ENCODE assay signal across 17 cellular contexts in the genomic region with DNA sequence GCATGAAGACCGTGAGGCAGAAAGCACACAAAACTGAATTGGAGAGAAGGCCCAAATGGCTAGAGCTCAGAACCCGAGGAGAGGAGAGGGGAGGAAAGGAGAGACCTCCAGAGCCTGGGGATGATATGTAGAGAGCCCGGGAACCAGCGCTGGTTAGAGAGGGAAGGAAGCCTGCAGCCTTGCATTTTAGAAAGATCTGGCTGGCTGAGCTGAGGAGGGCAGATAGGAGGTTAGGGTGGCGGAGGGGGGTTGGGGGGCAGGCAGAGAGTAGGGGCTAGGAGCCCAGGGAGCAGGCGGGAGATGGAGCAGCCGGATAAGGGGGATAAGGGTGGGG.
DNase-seq lines count a peak whose midpoint lies in the region; ATAC-seq, FAIRE-seq and TF ChIP-seq lines count a peak whose summit lies in the region.
"Had no signal": no experiment of that assay in that cellular context is flagged by ENCODE, and none has a peak within 500 bp of the region (broad histone marks: within the 10 kb centered on the region; RNA-seq: fewer than 3 reads in every experiment).

No MANE protein-coding gene starts in this region.

- TF ChIP-seq POLR2A in gastrocnemius medialis (IDR thresholded peaks at IDR 0.05), result no peak

- H3K27me3 Mint-ChIP-seq in Caco-2 (ENCODE audit: insufficient read depth, unreplicated experiment), result no peaks in the 10 kb centered on the region
- H3K27me3 Mint-ChIP-seq in T-helper 17 cell, result no peaks in the 10 kb centered on the region

- H3K9me3 ChIP-seq in Caco-2 (no peaks in the 10 kb centered on the region), T-helper 17 cell (ENCODE audit: control insufficient read depth, low read length, poor library complexity, severe bottlenecking) (no peaks in the 10 kb centered on the region), right cardiac atrium (ENCODE audit: control insufficient read depth, low read length) (no peaks in the 10 kb centered on the region), gastrocnemius medialis (no peaks in the 10 kb centered on the region)
- H3K9me3 ChIP-seq: neutrophil had no signal

- no peak for TF ChIP-seq CTCF in Caco-2 (IDR thresholded peaks at IDR 0.05; ENCODE audit: insufficient read depth in 1 of 2, low read depth in 1 of 2, low read length in 1 of 2, severe bottlenecking in 1 of 2, unreplicated experiment in 1 of 2)
- no peak for TF ChIP-seq CTCF in gastrocnemius medialis (IDR thresholded peaks at IDR 0.05 in 4 of 5, conservative IDR thresholded peaks at IDR 0.05 in 1 of 5)

- no peaks in the 10 kb centered on the region for H3K36me3 ChIP-seq in Caco-2 (ENCODE audit: control insufficient read depth, insufficient read depth, low read length)
- H3K36me3 ChIP-seq in gastrocnemius medialis, result no peaks in the 10 kb centered on the region
- H3K36me3 ChIP-seq: neutrophil had no signal

- H3K27ac ChIP-seq in right cardiac atrium (ENCODE audit: low read length), result peak overlapping the region; percentile 32
- peak overlapping the region; percentile 93 to 97 (median 94) for H3K27ac ChIP-seq in gastrocnemius medialis
- H3K27ac ChIP-seq: neutrophil had no signal

- H3K4me1 Mint-ChIP-seq in Caco-2 (ENCODE audit: low read depth, unreplicated experiment) (peaks cover 49% of the 10 kb centered on the region), T-helper 17 cell (peaks cover 48% of the 10 kb centered on the region)

- H3K4me3 Mint-ChIP-seq in Caco-2 (ENCODE audit: unreplicated experiment) (peak overlapping the region; percentile 19), T-helper 17 cell (peak overlapping the region; percentile 50)

- DNase-seq in Caco-2, result no peak
- DNase-seq in T-helper 17 cell, result no peak
- DNase-seq in right cardiac atrium, result no peak
- no peak for DNase-seq in gastrocnemius medialis
- no peak for DNase-seq in NCI-H1417 (lab: John Stamatoyannopoulos, UW)
- no peak for DNase-seq in GM19239 (ENCODE audit: insufficient read length, low spot score)
- DNase-seq: activated T-cell treated with anti-CD3 and anti-CD28 coated beads, Interleukin-2, amount 50 U/mL, for 48 hours; NCI-H1092; NCI-H510A; SHP77; stimulated activated CD4-positive, alpha-beta T cell treated with anti-CD3 and anti-CD28 coated beads, Interleukin-2, amount 100 ng/mL, for 24 hours; stimulated activated naive CD4-positive, alpha-beta T cell had no signal

- 72% methylated on average over 7 of the region's 7 CpGs for WGBS in right cardiac atrium

- H3K4me3 ChIP-seq in Caco-2 (ENCODE audit: low read depth, low read length) (no peak overlapping the region), right cardiac atrium (ENCODE audit: low read length) (no peak overlapping the region), gastrocnemius medialis (no peak overlapping the region)

- H3K4me1 ChIP-seq in Caco-2 (peaks cover 55% of the 10 kb centered on the region), right cardiac atrium (ENCODE audit: control insufficient read depth, insufficient read depth, low read length) (peaks cover 9% of the 10 kb centered on the region), gastrocnemius medialis (peaks cover 29 to 30% of the 10 kb centered on the region in 2 donors)

- H3K36me3 Mint-ChIP-seq in Caco-2 (ENCODE audit: insufficient read depth, unreplicated experiment) (peaks cover 44% of the 10 kb centered on the region), T-helper 17 cell (ENCODE audit: low read depth) (peaks cover 12% of the 10 kb centered on the region)

- POLR2A ChIA-PET in Caco-2 (lab: Charles Lee), result interaction anchor here (0.6 to 0.9 kb wide), 3 partner anchors 11 to 315 kb away, joined by 5 to 9 read pairs (median 6); no protein-coding TSS in a partner anchor

- CTCF ChIA-PET in Caco-2 (lab: Charles Lee), result interaction anchor here (1.6 kb wide), 1 partner anchor 33 kb away, joined by 3 read pairs; no protein-coding TSS in a partner anchor

- H3K9me3 Mint-ChIP-seq in Caco-2 (ENCODE audit: unreplicated experiment), result no peaks in the 10 kb centered on the region

- in situ Hi-C loops in gastrocnemius medialis (cut with MboI; ENCODE audit: low sequenced_read_pairs in 4 of 4), result loop anchor here in 2 of 4 donors (25.0 kb wide), 1 partner anchor 356 kb away; no protein-coding TSS in a partner anchor

- FAIRE-seq in GM19239 (lab: Jason Lieb, UNC), result no peak
- FAIRE-seq: bronchial epithelial cell, D721Med had no signal

- no TSS peak for BruUV-seq in Caco-2 (replicated peaks; lab: Mats Ljungman, UMichigan)

- H3K27ac Mint-ChIP-seq in Caco-2 (ENCODE audit: unreplicated experiment) (peak overlapping the region; percentile 75), T-helper 17 cell (peak overlapping the region; percentile 37)

- ATAC-seq in T-helper 17 cell (no peak), right cardiac atrium (no peak), gastrocnemius medialis (no peak), HG03025 (IDR thresholded peaks at IDR 0.05; ENCODE audit: low FRiP score, unreplicated experiment) (no peak), HG03342 (IDR thresholded peaks at IDR 0.05; ENCODE audit: unreplicated experiment) (no peak)

- no peaks in the 10 kb centered on the region for H3K27me3 ChIP-seq in Caco-2 (replicated peaks; ENCODE audit: control insufficient read depth, insufficient read depth, low read length)
- no peaks in the 10 kb centered on the region for H3K27me3 ChIP-seq in right cardiac atrium (ENCODE audit: control insufficient read depth, insufficient read depth)
- no peaks in the 10 kb centered on the region for H3K27me3 ChIP-seq in gastrocnemius medialis

- intact Hi-C loops in Caco-2 (cut with micrococcal nuclease; ENCODE audit: unreplicated experiment), result no loop called here
- intact Hi-C loops in right cardiac atrium (cut with DNase I), result loop anchor here in 3 of 4 donors (10.0 kb wide), 4 partner anchors 111 to 359 kb away; a partner anchor contains a TSS
- intact Hi-C loops in gastrocnemius medialis (cut with DNase I; ENCODE audit: low total_unique reads), result loop anchor here (10.0 kb wide), 2 partner anchors 109 to 469 kb away; a partner anchor contains a TSS
